ENCODE assay signal across 16 cellular contexts in the genomic region with DNA sequence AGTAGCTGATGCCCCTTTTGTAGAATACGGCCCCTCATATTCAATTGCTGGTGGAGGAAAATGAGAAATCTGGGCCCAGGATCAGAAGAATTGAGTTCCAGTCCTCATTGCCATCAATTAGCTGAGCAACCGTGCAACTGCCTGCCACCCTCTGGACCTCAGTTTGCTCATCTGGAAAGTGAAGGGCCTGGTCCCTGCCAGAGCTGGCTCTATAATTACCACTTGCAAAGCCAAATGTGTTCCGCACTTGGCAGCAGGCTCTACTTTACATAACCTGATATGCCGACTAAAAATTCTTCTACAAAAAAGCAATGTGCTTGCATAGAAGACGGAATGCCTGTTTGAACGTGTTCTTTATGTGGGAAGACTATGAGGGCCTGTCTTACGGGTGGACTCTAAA. TPM values are rescaled to one million over a fixed set of nuclear protein-coding genes. Genes with fewer than 3 reads are reported as not detected.
DNase-seq lines count a peak whose midpoint lies in the region; ATAC-seq and TF ChIP-seq lines count a peak whose summit lies in the region.
"Had no signal": no experiment of that assay in that cellular context is flagged by ENCODE, and none has a peak within 500 bp of the region (broad histone marks: within the 10 kb centered on the region; RNA-seq: fewer than 3 reads in every experiment).

No MANE protein-coding gene starts in this region.

- H3K27ac ChIP-seq in heart left ventricle (no peak overlapping the region), right cardiac atrium (ENCODE audit: low read length) (no peak overlapping the region), coronary artery (peak overlapping the region; percentile 52 to 60), sigmoid colon (peak overlapping the region in 1 of 4 donors; percentile 31)
- H3K27ac ChIP-seq: BLaER1 treated with 17β-estradiol and CSF1 and Interleukin-3, amounts not matched to agents 10 nM and 100 nM; HL-60 had no signal

- intact Hi-C loops in heart left ventricle (cut with DNase I) (loop anchor here in 1 of 10 donors (2.0 kb wide), 1 partner anchor 133 kb away; no protein-coding TSS in a partner anchor), right cardiac atrium (cut with DNase I) (no loop called here), sigmoid colon (cut with DNase I) (no loop called here)

- 59 to 69% (median 63%) methylated on average over 6 to 7 of the region's 7 CpGs for WGBS in heart left ventricle, 4 donors
- 69% methylated on average over 7 of the region's 7 CpGs for WGBS in right cardiac atrium
- WGBS in sigmoid colon, 2 donors, result 92 to 93% methylated on average over 7 of the region's 7 CpGs

- no peak for TF ChIP-seq EP300 in sigmoid colon (IDR thresholded peaks at IDR 0.05)

- TF ChIP-seq CTCF in heart left ventricle (IDR thresholded peaks at IDR 0.05) (no peak), coronary artery (IDR thresholded peaks at IDR 0.05) (no peak), sigmoid colon (IDR thresholded peaks at IDR 0.05) (no peak)

- TF ChIP-seq POLR2A in heart left ventricle (IDR thresholded peaks at IDR 0.05), result no peak
- TF ChIP-seq POLR2A in sigmoid colon (IDR thresholded peaks at IDR 0.05), result no peak

- ATAC-seq in heart left ventricle, result peak in 3 of 4 donors; percentile 55 to 60 (median 56)
- no peak for ATAC-seq in right cardiac atrium
- ATAC-seq in HG02970 (IDR thresholded peaks at IDR 0.05; ENCODE audit: low FRiP score, unreplicated experiment), result no peak
- ATAC-seq in GM18511 (IDR thresholded peaks at IDR 0.05; ENCODE audit: unreplicated experiment), result no peak

- DNase-seq in heart left ventricle, result no peak
- no peak for DNase-seq in right cardiac atrium
- DNase-seq in coronary artery (ENCODE audit: low spot score), result no peak
- DNase-seq in sigmoid colon, result peak; percentile 38
- DNase-seq in NCI-H1436 treated with DMSO at 0.1 percent for 48 hours (lab: John Stamatoyannopoulos, UW), result no peak
- DNase-seq: ACHN; CD4-positive, CD25-positive, alpha-beta regulatory T cell; DMS53; GF-D8; GOT3; H9 had no signal

- H3K36me3 ChIP-seq in heart left ventricle (no peaks in the 10 kb centered on the region), sigmoid colon (no peaks in the 10 kb centered on the region)
- H3K36me3 ChIP-seq: BLaER1 treated with 17β-estradiol and CSF1 and Interleukin-3, amounts not matched to agents 10 nM and 100 nM had no signal

- H3K27me3 ChIP-seq in heart left ventricle (no peaks in the 10 kb centered on the region), right cardiac atrium (ENCODE audit: control insufficient read depth, insufficient read depth) (no peaks in the 10 kb centered on the region), sigmoid colon (no peaks in the 10 kb centered on the region)

- H3K4me1 ChIP-seq in heart left ventricle (peaks cover 0 to 20% (median 6%) of the 10 kb centered on the region in 12 donors), right cardiac atrium (ENCODE audit: control insufficient read depth, insufficient read depth, low read length) (no peaks in the 10 kb centered on the region), sigmoid colon (peaks cover 0 to 12% (median 5%) of the 10 kb centered on the region in 4 donors)

- no peak overlapping the region for H3K4me3 ChIP-seq in heart left ventricle
- H3K4me3 ChIP-seq in right cardiac atrium (ENCODE audit: low read length), result no peak overlapping the region
- no peak overlapping the region for H3K4me3 ChIP-seq in coronary artery
- no peak overlapping the region for H3K4me3 ChIP-seq in sigmoid colon
- H3K4me3 ChIP-seq: BLaER1 treated with 17β-estradiol and CSF1 and Interleukin-3, amounts not matched to agents 10 nM and 100 nM had no signal

- H3K9me3 ChIP-seq in heart left ventricle (no peaks in the 10 kb centered on the region), right cardiac atrium (ENCODE audit: control insufficient read depth, low read length) (no peaks in the 10 kb centered on the region), sigmoid colon (no peaks in the 10 kb centered on the region)
- H3K9me3 ChIP-seq: BLaER1 treated with 17β-estradiol and CSF1 and Interleukin-3, amounts not matched to agents 10 nM and 100 nM had no signal

RNA-seq across cellular contexts. Expression of gene ITGB5, which starts 8.6 kb away (rescaled TPM):
- total RNA-seq in heart left ventricle (100 to 1,000 TPM in 8 of 9 donors, 10 to 100 TPM in 1; 96.3 to 223 (median 118) TPM), right cardiac atrium (100 to 1,000 TPM; 107 to 170 (median 126) TPM), sigmoid colon (100 to 1,000 TPM in 2 of 4 donors, 10 to 100 TPM in 2; 89.2 to 203 (median 125) TPM)
- polyA plus RNA-seq in heart left ventricle (100 to 1,000 TPM in 1 of 2 donors, 10 to 100 TPM in 1; 23.1 to 159 TPM), right cardiac atrium (39.0 TPM), sigmoid colon (10 to 100 TPM; 15.0 to 27.0 (median 22.7) TPM)

RNA-seq across cellular contexts. Expression of gene MUC13, which starts 38.8 kb away (rescaled TPM):
- total RNA-seq in heart left ventricle, result under 1 TPM in 1 of 9 donors, not detected in 8; 0.08 TPM
- polyA plus RNA-seq in heart left ventricle, result under 1 TPM in 1 of 2 donors, not detected in 1; 0.15 TPM
- not detected for total RNA-seq in right cardiac atrium
- 0.05 TPM for polyA plus RNA-seq in right cardiac atrium
- 1 to 10 TPM in 1 of 4 donors, not detected in 3; 1.4 TPM for total RNA-seq in sigmoid colon
- 100 to 1,000 TPM in 2 of 3 donors, 10 to 100 TPM in 1; 81.7 to 440 (median 156) TPM for polyA plus RNA-seq in sigmoid colon
- total RNA-seq: A172, H9 had no signal
- polyA plus RNA-seq: CD4-positive, CD25-positive, alpha-beta regulatory T cell had no signal

Comparison
In these comparisons a context has a peak if more than half of its experiments do, and no peak if none do; other contexts are left out.
1. ATAC-seq: peak in heart left ventricle (3 of 4); none in right cardiac atrium (0 of 2), HG02970 (single experiment) and GM18511 (single experiment).
2. H3K27ac ChIP-seq: peak in coronary artery (2 of 2); none in heart left ventricle (0 of 12) and right cardiac atrium (single experiment).